In the genomic region with DNA sequence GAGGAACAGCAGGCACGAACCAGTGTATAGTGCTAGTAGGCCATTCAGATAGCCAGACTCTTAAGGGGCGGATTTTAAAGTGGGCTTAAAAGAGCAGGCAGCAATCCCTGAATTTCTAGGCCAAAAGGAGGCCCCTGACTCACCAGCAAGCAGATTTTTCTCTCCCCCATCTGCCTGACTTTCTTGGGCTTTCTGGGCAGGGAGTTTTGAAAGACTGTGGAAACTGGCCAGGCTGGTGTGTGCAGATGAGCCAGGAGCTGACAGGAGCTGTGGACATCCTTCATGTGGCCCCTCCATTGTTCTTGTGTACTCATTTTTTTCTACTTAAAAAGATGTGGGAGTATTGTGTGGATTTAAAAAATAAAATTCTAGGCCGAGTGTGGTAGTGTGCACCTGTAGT, we compare ENCODE assay signal across 25 cellular contexts. TPM values are rescaled to one million over a fixed set of nuclear protein-coding genes. Genes with fewer than 3 reads are reported as not detected.
DNase-seq lines count a peak whose midpoint lies in the region; ATAC-seq and TF ChIP-seq lines count a peak whose summit lies in the region.
"Had no signal": no experiment of that assay in that cellular context is flagged by ENCODE, and none has a peak within 500 bp of the region (broad histone marks: within the 10 kb centered on the region; RNA-seq: fewer than 3 reads in every experiment).

No MANE protein-coding gene starts in this region.

- no peak overlapping the region for H3K14ac ChIP-seq in mesenchymal stem cell (ENCODE audit: low read length in 2 of 2)

- no peak for TF ChIP-seq EP300 in esophagus muscularis mucosa (IDR thresholded peaks at IDR 0.05)

- H3K4me3 ChIP-seq in AG04450 (ENCODE audit: low read depth, low read length) (no peak overlapping the region), esophagus muscularis mucosa (no peak overlapping the region), mesenchymal stem cell (ENCODE audit: insufficient read depth in 1 of 2, low read depth in 1 of 2, low read length in 2 of 2) (no peak overlapping the region), SJCRH30 (no peak overlapping the region)
- H3K4me3 ChIP-seq: A549, esophagus squamous epithelium, skin epidermis, upper lobe of right lung had no signal

- TF ChIP-seq CTCF in AG04450 (IDR thresholded peaks at IDR 0.05; ENCODE audit: low read depth, low read length) (no peak), esophagus muscularis mucosa (IDR thresholded peaks at IDR 0.05) (no peak)
- no peak for TF ChIP-seq CTCF in CD4-positive, alpha-beta T cell (IDR thresholded peaks at IDR 0.05)

- no peak overlapping the region for H3K4me2 ChIP-seq in mesenchymal stem cell (ENCODE audit: low read length, poor library complexity, severe bottlenecking)
- H3K4me2 ChIP-seq: A549 had no signal

- H3K9me3 ChIP-seq in AG04450 (ENCODE audit: control insufficient read depth, insufficient read depth, low read length) (no peaks in the 10 kb centered on the region; the same call in 1 of the 2 replicates), esophagus muscularis mucosa (no peaks in the 10 kb centered on the region), mesenchymal stem cell (ENCODE audit: control insufficient read depth, low read length) (no peaks in the 10 kb centered on the region), SJCRH30 (replicated peaks) (no peaks in the 10 kb centered on the region)
- H3K9me3 ChIP-seq in CD4-positive, alpha-beta T cell (ENCODE audit: control insufficient read depth, low read length) = no peaks in the 10 kb centered on the region
- H3K9me3 ChIP-seq: A549, esophagus squamous epithelium, upper lobe of right lung had no signal

- H2BK120ac ChIP-seq in mesenchymal stem cell (ENCODE audit: low read depth, low read length) = no peak overlapping the region

- CTCF ChIA-PET in AG04450 (lab: Charles Lee) = interaction anchor here (0.6 to 0.9 kb wide), 2 partner anchors 249 to 285 kb away, joined by 3 to 5 read pairs; no protein-coding TSS in a partner anchor
- CTCF ChIA-PET in CD4-positive, alpha-beta T cell (lab: Charles Lee) = no interaction called here

- WGBS in esophagus muscularis mucosa = 58% methylated on average over 3 of the region's 3 CpGs
- WGBS in mesenchymal stem cell = 91% methylated on average over 2 of the region's 3 CpGs

- peaks cover 0 to 52% (median 47%) of the 10 kb centered on the region in 4 donors for H3K4me1 ChIP-seq in esophagus muscularis mucosa
- H3K4me1 ChIP-seq in mesenchymal stem cell (ENCODE audit: control insufficient read depth, insufficient read depth, low read depth, low read length) = peaks cover 22% of the 10 kb centered on the region
- peaks cover 14% of the 10 kb centered on the region for H3K4me1 ChIP-seq in SJCRH30
- H3K4me1 ChIP-seq: upper lobe of right lung had no signal

- H3K36me3 ChIP-seq in esophagus muscularis mucosa (no peaks in the 10 kb centered on the region), mesenchymal stem cell (ENCODE audit: control insufficient read depth in 1 of 2, insufficient read depth in 2 of 2, low read depth in 1 of 2, low read length in 2 of 2) (peaks cover 0 to 27% of the 10 kb centered on the region in 2 experiments), SJCRH30 (no peaks in the 10 kb centered on the region)
- H3K36me3 ChIP-seq: esophagus squamous epithelium, upper lobe of right lung had no signal

- peaks cover 53% of the 10 kb centered on the region for H3K79me1 ChIP-seq in mesenchymal stem cell (replicated peaks; ENCODE audit: low read length, poor library complexity, severe bottlenecking)

- intact Hi-C loops in esophagus muscularis mucosa (cut with DNase I) = no loop called here
- intact Hi-C loops in CD4-positive, alpha-beta T cell (cut with DNase I, micrococcal nuclease) = no loop called here

- no peak overlapping the region for H2BK15ac ChIP-seq in mesenchymal stem cell (ENCODE audit: low read depth, poor library complexity, severe bottlenecking)

- no peak overlapping the region for H2AFZ ChIP-seq in mesenchymal stem cell (ENCODE audit: low read depth, low read length)

- no peak for ATAC-seq in GM18870 (IDR thresholded peaks at IDR 0.05; ENCODE audit: unreplicated experiment)
- ATAC-seq in CD4-positive, alpha-beta T cell (ENCODE audit: poor library complexity) = no peak
- ATAC-seq: activated naive CD8-positive, alpha-beta T cell treated with anti-CD3 and anti-CD28 coated beads, Interleukin-2, amount 50 U/mL, for 24 hours; HCT116; naive thymus-derived CD4-positive, alpha-beta T cell; stimulated activated naive CD8-positive, alpha-beta T cell treated with anti-CD3 and anti-CD28 coated beads, Interleukin-15, amount 100 ng/mL, for 72 hours; upper lobe of right lung had no signal

- peak overlapping the region; percentile 10 for H4K8ac ChIP-seq in mesenchymal stem cell (ENCODE audit: low read length)

- DNase-seq in AG04450 (ENCODE audit: low read depth, low spot score) (peak; percentile 43), NCI-H446 (lab: John Stamatoyannopoulos, UW) (peak; percentile 7 to 80), esophagus muscularis mucosa (ENCODE audit: extremely low spot score) (no peak), mesenchymal stem cell (peak; percentile 49), SJCRH30 (no peak)
- DNase-seq in activated CD8-positive, alpha-beta memory T cell treated with anti-CD3 and anti-CD28 coated beads, Interleukin-2, amount 50 U/mL, for 4 hours = no peak
- DNase-seq in CD4-positive, alpha-beta T cell = no peak
- DNase-seq: activated CD4-positive, alpha-beta T cell treated with anti-CD3 and anti-CD28 coated beads for 48 hours; activated naive CD8-positive, alpha-beta T cell treated with anti-CD3 and anti-CD28 coated beads, Interleukin-2, amount 50 U/mL, for 24 hours; caudate nucleus; DMS153; esophagus squamous epithelium; hippocampal formation; kidney; naive thymus-derived CD4-positive, alpha-beta T cell; NCI-H1436; stimulated activated CD4-positive, alpha-beta T cell treated with anti-CD3 and anti-CD28 coated beads, Interleukin-2, amount 100 ng/mL, for 48 hours; stimulated activated naive CD8-positive, alpha-beta T cell treated with anti-CD3 and anti-CD28 coated beads, Interleukin-15, amount 100 ng/mL, for 72 hours; upper lobe of right lung had no signal

- no peaks in the 10 kb centered on the region for H3K4me1 Mint-ChIP-seq in CD4-positive, alpha-beta T cell (ENCODE audit: low read depth)
- H3K4me1 Mint-ChIP-seq: activated naive CD8-positive, alpha-beta T cell treated with anti-CD3 and anti-CD28 coated beads, Interleukin-2, amount 50 U/mL, for 24 hours; memory B cell; stimulated activated naive CD8-positive, alpha-beta T cell treated with anti-CD3 and anti-CD28 coated beads, Interleukin-15, amount 100 ng/mL, for 72 hours had no signal

- H3K9ac ChIP-seq in mesenchymal stem cell (ENCODE audit: low read length) = peak overlapping the region; percentile 45

- H2AK5ac ChIP-seq in mesenchymal stem cell (ENCODE audit: low read length, severe bottlenecking) = no peak overlapping the region

- peak overlapping the region; percentile 57 for H4K91ac ChIP-seq in mesenchymal stem cell (ENCODE audit: low read length)

- POLR2A ChIA-PET in AG04450 (lab: Yijun Ruan, JAX) = no interaction called here
- POLR2A ChIA-PET in CD4-positive, alpha-beta T cell (lab: Charles Lee) = no interaction called here

- H3K27ac ChIP-seq in AG04450 (ENCODE audit: low read depth, low read length) = peak overlapping the region; percentile 47
- peak overlapping the region in 3 of 4 donors; percentile 23 to 50 (median 32) for H3K27ac ChIP-seq in esophagus muscularis mucosa (replicated peaks in 1 of 4)
- no peak overlapping the region for H3K27ac ChIP-seq in mesenchymal stem cell (ENCODE audit: low read length, poor library complexity, severe bottlenecking)
- no peak overlapping the region for H3K27ac ChIP-seq in SJCRH30
- no peak overlapping the region for H3K27ac ChIP-seq in CD4-positive, alpha-beta T cell (ENCODE audit: low read depth, low read length)
- H3K27ac ChIP-seq: C4-2B, esophagus squamous epithelium, upper lobe of right lung had no signal

- no peaks in the 10 kb centered on the region for H3K36me3 Mint-ChIP-seq in CD4-positive, alpha-beta T cell (ENCODE audit: low read depth)
- H3K36me3 Mint-ChIP-seq: memory B cell; naive thymus-derived CD4-positive, alpha-beta T cell had no signal

- no peak for TF ChIP-seq POLR2A in esophagus muscularis mucosa (IDR thresholded peaks at IDR 0.05; ENCODE audit: low read depth)

- H2BK5ac ChIP-seq in mesenchymal stem cell (ENCODE audit: low read depth, low read length, poor library complexity, severe bottlenecking) = no peak overlapping the region

- no peak overlapping the region for H3K4ac ChIP-seq in mesenchymal stem cell (ENCODE audit: low read depth in 1 of 2, low read length in 2 of 2)

- H2BK12ac ChIP-seq in mesenchymal stem cell (ENCODE audit: low read length in 2 of 2) = peak overlapping the region in 1 of 2 experiments; percentile 0

- H3K27me3 ChIP-seq in AG04450 (ENCODE audit: control insufficient read depth, insufficient read depth, low read length) (no peaks in the 10 kb centered on the region), esophagus muscularis mucosa (no peaks in the 10 kb centered on the region), mesenchymal stem cell (ENCODE audit: control insufficient read depth in 1 of 2, insufficient read depth in 1 of 2, low read length in 2 of 2) (no peaks in the 10 kb centered on the region), SJCRH30 (no peaks in the 10 kb centered on the region)
- H3K27me3 ChIP-seq in CD4-positive, alpha-beta T cell (ENCODE audit: control insufficient read depth, insufficient read depth, low read length) = no peaks in the 10 kb centered on the region
- H3K27me3 ChIP-seq: upper lobe of right lung had no signal

- H3K18ac ChIP-seq in mesenchymal stem cell (ENCODE audit: low read depth in 1 of 2, low read length in 2 of 2) = no peak overlapping the region

- H3K23ac ChIP-seq in mesenchymal stem cell (ENCODE audit: low read length in 2 of 2) = no peak overlapping the region

- no peak overlapping the region for H3K27ac Mint-ChIP-seq in CD4-positive, alpha-beta T cell
- H3K27ac Mint-ChIP-seq: activated naive CD8-positive, alpha-beta T cell treated with anti-CD3 and anti-CD28 coated beads, Interleukin-2, amount 50 U/mL, for 24 hours; memory B cell had no signal

- H3K27me3 Mint-ChIP-seq in CD4-positive, alpha-beta T cell = no peaks in the 10 kb centered on the region
- H3K27me3 Mint-ChIP-seq: activated naive CD8-positive, alpha-beta T cell treated with anti-CD3 and anti-CD28 coated beads, Interleukin-2, amount 50 U/mL, for 24 hours had no signal

- H3K4me3 Mint-ChIP-seq in CD4-positive, alpha-beta T cell = no peak overlapping the region
- H3K4me3 Mint-ChIP-seq: activated naive CD8-positive, alpha-beta T cell treated with anti-CD3 and anti-CD28 coated beads, Interleukin-2, amount 50 U/mL, for 24 hours; memory B cell; naive thymus-derived CD4-positive, alpha-beta T cell; stimulated activated naive CD8-positive, alpha-beta T cell treated with anti-CD3 and anti-CD28 coated beads, Interleukin-15, amount 100 ng/mL, for 72 hours had no signal

- no peaks in the 10 kb centered on the region for H3K9me3 Mint-ChIP-seq in CD4-positive, alpha-beta T cell
- H3K9me3 Mint-ChIP-seq: activated naive CD8-positive, alpha-beta T cell treated with anti-CD3 and anti-CD28 coated beads, Interleukin-2, amount 50 U/mL, for 24 hours; memory B cell; naive thymus-derived CD4-positive, alpha-beta T cell; stimulated activated naive CD8-positive, alpha-beta T cell treated with anti-CD3 and anti-CD28 coated beads, Interleukin-15, amount 100 ng/mL, for 72 hours had no signal

RNA-seq across cellular contexts. Expression of gene GLI2, which starts 59.0 kb away (rescaled TPM):
- polyA plus RNA-seq in AG04450 (2011; rRNA removed) = 5.2 and 8.4 TPM in 2 replicates
- 7.8 and 11.5 TPM in 2 replicates for polyA minus RNA-seq in AG04450 (2011; rRNA and poly(A)+ RNA removed)
- total RNA-seq in esophagus muscularis mucosa = 10 to 100 TPM in 2 of 4 donors, 1 to 10 TPM in 2; 7.1 to 25.3 (median 11.8) TPM
- polyA plus RNA-seq in mesenchymal stem cell (2013, experiment 1 of 2) = 28.9 TPM
- 29.5 TPM for polyA plus RNA-seq in mesenchymal stem cell (2013, experiment 2 of 2)
- total RNA-seq in SJCRH30 (2014; rRNA removed; shearing (Covaris generic)) = 13.0 and 18.4 TPM in 2 replicates
- total RNA-seq in CD4-positive, alpha-beta T cell = not detected
- polyA plus RNA-seq: naive thymus-derived CD4-positive, alpha-beta T cell had no signal

Comparison
In these comparisons a context has a peak if more than half of its experiments do, and no peak if none do; other contexts are left out.
1. DNase-seq: peak in AG04450 (single experiment), NCI-H446 (2 of 2) and mesenchymal stem cell (single experiment); none in esophagus muscularis mucosa (single experiment), SJCRH30 (0 of 2), activated CD8-positive, alpha-beta memory T cell treated with anti-CD3 and anti-CD28 coated beads, Interleukin-2, amount 50 U/mL, for 4 hours (single experiment) and CD4-positive, alpha-beta T cell (0 of 10).
2. H3K27ac ChIP-seq: peak in AG04450 (single experiment) and esophagus muscularis mucosa (3 of 4); none in mesenchymal stem cell (single experiment), SJCRH30 (single experiment) and CD4-positive, alpha-beta T cell (single experiment).
3. RNA of gene GLI2, which starts 59.0 kb away (total RNA-seq): 13.0 to 18.4 TPM in SJCRH30 and 7.1 to 25.3 TPM in esophagus muscularis mucosa; not detected in CD4-positive, alpha-beta T cell; every median in the first group is over 4 times any median in the second.